Comparison of ENCODE assay signal across 19 cellular contexts in the genomic region with DNA sequence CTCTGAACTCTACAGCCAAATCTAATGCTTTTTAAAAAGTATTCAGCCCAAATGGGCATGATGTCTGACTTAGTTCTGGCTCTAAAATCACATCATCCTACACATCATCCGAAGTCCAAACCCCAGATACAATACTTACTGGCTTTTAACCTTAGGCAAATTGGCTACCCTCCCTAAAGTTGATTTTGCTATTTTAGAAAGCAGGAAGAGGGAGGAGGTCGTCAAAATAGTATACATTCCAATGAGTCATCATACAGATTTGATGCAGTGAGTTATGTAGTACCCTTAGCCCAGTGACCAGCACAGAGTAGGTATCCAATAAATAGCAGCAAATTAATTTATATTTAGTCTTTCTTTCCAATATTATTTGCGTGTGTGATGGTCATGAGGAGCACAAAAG.
DNase-seq lines count a peak whose midpoint lies in the region; ATAC-seq, FAIRE-seq and TF ChIP-seq lines count a peak whose summit lies in the region.
"Had no signal": no experiment of that assay in that cellular context is flagged by ENCODE, and none has a peak within 500 bp of the region (broad histone marks: within the 10 kb centered on the region; RNA-seq: fewer than 3 reads in every experiment).

No MANE protein-coding gene starts in this region.

- peak overlapping the region; percentile 81 for H3K9ac ChIP-seq in endothelial cell of umbilical vein (replicated peaks; ENCODE audit: extremely low read depth, insufficient read depth, low read length)
- H3K9ac ChIP-seq in trophoblast cell (ENCODE audit: low read length) = no peak overlapping the region
- H3K9ac ChIP-seq: BLaER1 had no signal

- no peak overlapping the region for H3K18ac ChIP-seq in trophoblast cell (ENCODE audit: low read length)

- H3K4me2 ChIP-seq in endothelial cell of umbilical vein (ENCODE audit: insufficient read depth, low read length) (peak overlapping the region; percentile 37), trophoblast cell (ENCODE audit: low read length) (peak overlapping the region; percentile 19)
- H3K4me2 ChIP-seq: BLaER1 had no signal

- no peaks in the 10 kb centered on the region for H4K20me1 ChIP-seq in endothelial cell of umbilical vein (replicated peaks; ENCODE audit: control insufficient read depth, extremely low read depth, insufficient read depth, low read length)
- H4K20me1 ChIP-seq: BLaER1 had no signal

- no peak overlapping the region for H3K4me3 ChIP-seq in endothelial cell of umbilical vein (replicated peaks in 1 of 3; ENCODE audit: insufficient read depth in 1 of 3, low read depth in 1 of 3, low read length in 3 of 3)
- H3K4me3 ChIP-seq in trophoblast cell (ENCODE audit: low read depth, low read length) = no peak overlapping the region
- H3K4me3 ChIP-seq in small intestine (ENCODE audit: low read depth in 1 of 2, low read length in 2 of 2) = no peak overlapping the region
- H3K4me3 ChIP-seq: BLaER1, esophagus muscularis mucosa, psoas muscle had no signal

- H3K14ac ChIP-seq in trophoblast cell (ENCODE audit: low read length) = no peak overlapping the region

- WGBS in trophoblast cell (ENCODE audit: extremely low coverage, insufficient coverage, insufficient read length) = no CpG with 5 or more reads among the region's 3 CpGs
- 55 to 61% (median 60%) methylated on average over 3 of the region's 3 CpGs for WGBS in small intestine, 3 donors

- CTCF ChIA-PET in RWPE1 (lab: Yijun Ruan, JAX) = no interaction called here
- CTCF ChIA-PET in endothelial cell of umbilical vein (lab: Charles Lee) = interaction anchor here (2.1 kb wide), 1 partner anchor 17 kb away, joined by 11 read pairs; no protein-coding TSS in a partner anchor
- CTCF ChIA-PET in activated CD8-positive, alpha-beta T cell treated with anti-CD3 and anti-CD28 coated beads for 36 hours (lab: Charles Lee) = no interaction called here

- peaks cover 44% of the 10 kb centered on the region for H3K4me1 ChIP-seq in endothelial cell of umbilical vein (ENCODE audit: control insufficient read depth, extremely low read depth, insufficient read depth, low read length)
- H3K4me1 ChIP-seq in trophoblast cell (ENCODE audit: control insufficient read depth in 1 of 2, insufficient read depth in 2 of 2, low read length in 2 of 2) = no peaks in the 10 kb centered on the region
- no peaks in the 10 kb centered on the region for H3K4me1 ChIP-seq in small intestine (ENCODE audit: control insufficient read depth in 2 of 2, insufficient read depth in 1 of 2, low read depth in 1 of 2, low read length in 1 of 2)
- H3K4me1 ChIP-seq: BLaER1, esophagus muscularis mucosa, psoas muscle had no signal

- no peak overlapping the region for H3K23ac ChIP-seq in trophoblast cell (ENCODE audit: low read length)

- BruUV-seq in endothelial cell of umbilical vein (replicated peaks; lab: Mats Ljungman, UMichigan) = no TSS peak

- ATAC-seq in GM18907 (IDR thresholded peaks at IDR 0.05; ENCODE audit: unreplicated experiment) = no peak
- ATAC-seq in activated CD8-positive, alpha-beta T cell treated with anti-CD3 and anti-CD28 coated beads for 36 hours = no peak
- ATAC-seq: activated CD8-positive, alpha-beta T cell treated with anti-CD3 and anti-CD28 coated beads, Interleukin-2, amount 10 ng/mL, durations not matched to agents 7 days and 5 days; psoas muscle had no signal

- H3K27me3 Mint-ChIP-seq in activated CD8-positive, alpha-beta T cell treated with anti-CD3 and anti-CD28 coated beads for 36 hours = no peaks in the 10 kb centered on the region
- H3K27me3 Mint-ChIP-seq: dendritic cell treated with granulocyte-macrophage colony-stimulating factor and Interleukin-4, amounts not matched to agents 40 ng/mL and 50 ng/mL, for 4 days had no signal

- FAIRE-seq in H54 (lab: Jason Lieb, UNC) (peak; percentile 98), endothelial cell of umbilical vein (lab: Jason Lieb, UNC) (peak; percentile 68), small intestine (lab: Jason Lieb, UNC) (no peak)

- no peak overlapping the region for H4K12ac ChIP-seq in trophoblast cell (ENCODE audit: low read depth, low read length)

- H3K36me3 ChIP-seq in endothelial cell of umbilical vein (ENCODE audit: control insufficient read depth in 2 of 2, extremely low read depth in 1 of 2, insufficient read depth in 2 of 2, low read length in 2 of 2) (no peaks in the 10 kb centered on the region), trophoblast cell (ENCODE audit: control insufficient read depth in 1 of 2, insufficient read depth in 2 of 2, low read length in 2 of 2) (no peaks in the 10 kb centered on the region), small intestine (ENCODE audit: control insufficient read depth in 2 of 2, insufficient read depth in 2 of 2, low read length in 2 of 2) (no peaks in the 10 kb centered on the region)
- H3K36me3 ChIP-seq: BLaER1, esophagus muscularis mucosa had no signal

- H3K27me3 ChIP-seq in endothelial cell of umbilical vein (ENCODE audit: control insufficient read depth in 2 of 2, insufficient read depth in 2 of 2, low read length in 2 of 2) = no peaks in the 10 kb centered on the region
- H3K27me3 ChIP-seq in trophoblast cell (ENCODE audit: insufficient read depth, low read length) = no peaks in the 10 kb centered on the region
- no peaks in the 10 kb centered on the region for H3K27me3 ChIP-seq in small intestine (ENCODE audit: control insufficient read depth in 2 of 2, insufficient read depth in 2 of 2, low read length in 2 of 2)
- H3K27me3 ChIP-seq: BLaER1, esophagus muscularis mucosa had no signal

- H2AFZ ChIP-seq in endothelial cell of umbilical vein (ENCODE audit: low read depth, low read length) (no peak overlapping the region), trophoblast cell (ENCODE audit: insufficient read depth, low read length, poor library complexity) (no peak overlapping the region)

- no peak overlapping the region for H2BK120ac ChIP-seq in trophoblast cell (ENCODE audit: insufficient read depth, low read length, poor library complexity)

- H3K79me1 ChIP-seq in trophoblast cell (ENCODE audit: low read length) = peaks cover 2% of the 10 kb centered on the region

- H3K4me3 Mint-ChIP-seq in activated CD8-positive, alpha-beta T cell treated with anti-CD3 and anti-CD28 coated beads for 36 hours = no peak overlapping the region
- H3K4me3 Mint-ChIP-seq: activated CD8-positive, alpha-beta T cell treated with anti-CD3 and anti-CD28 coated beads, Interleukin-2, amount 10 ng/mL, durations not matched to agents 7 days and 5 days; activated T-helper 1 cell treated with anti-CD3 and anti-CD28 coated beads, Interleukin-12 subunit alpha, Interleukin-12 subunit beta, Interleukin-2, Interleukin-4 antibody, amounts not matched to agents 30 ng/mL and 10 ng/mL and 1 ng/mL, durations not matched to agents 14 hours and 24 hours and 36 hours; dendritic cell treated with granulocyte-macrophage colony-stimulating factor and Interleukin-4, amounts not matched to agents 40 ng/mL and 50 ng/mL, for 4 days had no signal

- TF ChIP-seq POLR2A in H54 (IDR thresholded peaks at IDR 0.05; ENCODE audit: low read depth, low read length) = no peak
- no peak for TF ChIP-seq POLR2A in endothelial cell of umbilical vein (IDR thresholded peaks at IDR 0.05; ENCODE audit: low read depth, low read length)

- H2BK5ac ChIP-seq in trophoblast cell (ENCODE audit: low read depth, low read length, poor library complexity) = no peak overlapping the region

- H3K27ac ChIP-seq in RWPE1 (no peak overlapping the region), endothelial cell of umbilical vein (ENCODE audit: insufficient read depth, low read depth, low read length) (peak overlapping the region; percentile 86), trophoblast cell (ENCODE audit: low read depth, low read length) (no peak overlapping the region), small intestine (ENCODE audit: low read depth in 1 of 2, low read length in 1 of 2) (no peak overlapping the region)
- H3K27ac ChIP-seq: BLaER1, esophagus muscularis mucosa, psoas muscle, VCaP had no signal

- H3K9me3 ChIP-seq in endothelial cell of umbilical vein (replicated peaks; ENCODE audit: control insufficient read depth, insufficient read depth, low read length) (no peaks in the 10 kb centered on the region), trophoblast cell (ENCODE audit: insufficient read depth, low read depth, low read length) (no peaks in the 10 kb centered on the region), small intestine (ENCODE audit: control insufficient read depth, low read depth) (no peaks in the 10 kb centered on the region)
- H3K9me3 ChIP-seq: BLaER1, esophagus muscularis mucosa, psoas muscle had no signal

- no peaks in the 10 kb centered on the region for H3K9me1 ChIP-seq in endothelial cell of umbilical vein (replicated peaks; ENCODE audit: control insufficient read depth, extremely low read depth, insufficient read depth, low read length)

- no peaks in the 10 kb centered on the region for H3K4me1 Mint-ChIP-seq in activated CD8-positive, alpha-beta T cell treated with anti-CD3 and anti-CD28 coated beads for 36 hours (ENCODE audit: low read depth)

- H4K91ac ChIP-seq in trophoblast cell (ENCODE audit: low read depth, low read length) = no peak overlapping the region

- H3K79me2 ChIP-seq in endothelial cell of umbilical vein (ENCODE audit: control insufficient read depth, insufficient read depth, low read length) (no peaks in the 10 kb centered on the region), trophoblast cell (ENCODE audit: control insufficient read depth, insufficient read depth, low read length, poor library complexity) (no peaks in the 10 kb centered on the region)

- intact Hi-C loops in endothelial cell of umbilical vein (cut with micrococcal nuclease) = loop anchor here (2.0 kb wide), 2 partner anchors 43 to 295 kb away; no protein-coding TSS in a partner anchor
- intact Hi-C loops in activated CD8-positive, alpha-beta T cell treated with anti-CD3 and anti-CD28 coated beads for 36 hours (cut with micrococcal nuclease) = no loop called here

- no peak overlapping the region for H3K27ac Mint-ChIP-seq in activated CD8-positive, alpha-beta T cell treated with anti-CD3 and anti-CD28 coated beads for 36 hours
- H3K27ac Mint-ChIP-seq: activated CD8-positive, alpha-beta T cell treated with anti-CD3 and anti-CD28 coated beads, Interleukin-2, amount 10 ng/mL, durations not matched to agents 7 days and 5 days; activated T-helper 1 cell treated with anti-CD3 and anti-CD28 coated beads, Interleukin-12 subunit alpha, Interleukin-12 subunit beta, Interleukin-2, Interleukin-4 antibody, amounts not matched to agents 30 ng/mL and 10 ng/mL and 1 ng/mL, durations not matched to agents 14 hours and 24 hours and 36 hours; dendritic cell treated with granulocyte-macrophage colony-stimulating factor and Interleukin-4, amounts not matched to agents 40 ng/mL and 50 ng/mL, for 4 days had no signal

- POLR2A ChIA-PET in RWPE1 (lab: Yijun Ruan, JAX; ENCODE audit: low non-redundant PET) (no interaction called here), endothelial cell of umbilical vein (lab: Charles Lee) (no interaction called here)
- POLR2A ChIA-PET in activated CD8-positive, alpha-beta T cell treated with anti-CD3 and anti-CD28 coated beads for 36 hours (lab: Charles Lee) = no interaction called here

- TF ChIP-seq CTCF in RWPE1 (conservative IDR thresholded peaks at IDR 0.05; ENCODE audit: low read depth) (no peak), endothelial cell of umbilical vein (IDR thresholded peaks at IDR 0.05; ENCODE audit: extremely low read depth in 1 of 2, insufficient read depth in 1 of 2, low read depth in 1 of 2, low read length in 2 of 2) (no peak)
- TF ChIP-seq CTCF in activated CD8-positive, alpha-beta T cell treated with anti-CD3 and anti-CD28 coated beads for 36 hours (IDR thresholded peaks at IDR 0.05) = no peak

- no peak overlapping the region for H2BK12ac ChIP-seq in trophoblast cell (ENCODE audit: low read length)

- no peak overlapping the region for H4K8ac ChIP-seq in trophoblast cell (ENCODE audit: low read depth, low read length)

- H3K9me3 Mint-ChIP-seq in activated CD8-positive, alpha-beta T cell treated with anti-CD3 and anti-CD28 coated beads for 36 hours = peaks cover 2% of the 10 kb centered on the region
- H3K9me3 Mint-ChIP-seq: activated T-helper 1 cell treated with anti-CD3 and anti-CD28 coated beads, Interleukin-12 subunit alpha, Interleukin-12 subunit beta, Interleukin-2, Interleukin-4 antibody, amounts not matched to agents 30 ng/mL and 10 ng/mL and 1 ng/mL, durations not matched to agents 14 hours and 24 hours and 36 hours; dendritic cell treated with granulocyte-macrophage colony-stimulating factor and Interleukin-4, amounts not matched to agents 40 ng/mL and 50 ng/mL, for 4 days had no signal

- H3K4ac ChIP-seq in trophoblast cell (ENCODE audit: low read depth, low read length) = no peak overlapping the region

- no peak overlapping the region for H2AK5ac ChIP-seq in trophoblast cell (ENCODE audit: low read length)

- no peaks in the 10 kb centered on the region for H3K36me3 Mint-ChIP-seq in activated CD8-positive, alpha-beta T cell treated with anti-CD3 and anti-CD28 coated beads for 36 hours (ENCODE audit: low read depth)

- dilution Hi-C loops in endothelial cell of umbilical vein (cut with MboI; ENCODE audit: extremely low pct_ligation_motif_present, low sequenced_read_pairs) = no loop called here

- DNase-seq in H54 (ENCODE audit: insufficient read length, low spot score) (no peak), RWPE1 (ENCODE audit: low spot score) (peak; percentile 69), endothelial cell of umbilical vein (ENCODE audit: low read depth, low spot score) (peak; percentile 62), trophoblast cell (peak in 1 of 2 donors; percentile 6), iPS-NIHi7 (ENCODE audit: extremely low spot score) (no peak), small intestine (no peak)
- DNase-seq in activated CD8-positive, alpha-beta T cell treated with anti-CD3 and anti-CD28 coated beads for 36 hours = no peak
- DNase-seq: activated CD8-positive, alpha-beta T cell treated with anti-CD3 and anti-CD28 coated beads, Interleukin-2, amount 10 ng/mL, durations not matched to agents 7 days and 5 days; DMS53; NCI-H187; NCI-H446 treated with DMSO at 0.1 percent for 48 hours; psoas muscle; SW 1271 had no signal

Comparison
In these comparisons a context has a peak if more than half of its experiments do, and no peak if none do; other contexts are left out.
1. DNase-seq: peak in RWPE1 (single experiment) and endothelial cell of umbilical vein (single experiment); none in H54 (single experiment), iPS-NIHi7 (single experiment), small intestine (single experiment) and activated CD8-positive, alpha-beta T cell treated with anti-CD3 and anti-CD28 coated beads for 36 hours (single experiment).